11 cellular contexts compared by ENCODE assay signal in genomic region chr15:90557147-90557546, GRCh38. TPM values are rescaled to one million over a fixed set of nuclear protein-coding genes. Genes with fewer than 3 reads are reported as not detected.
DNase-seq lines count a peak whose midpoint lies in the region; ATAC-seq and TF ChIP-seq lines count a peak whose summit lies in the region.
"Had no signal": no experiment of that assay in that cellular context is flagged by ENCODE, and none has a peak within 500 bp of the region (broad histone marks: within the 10 kb centered on the region; RNA-seq: fewer than 3 reads in every experiment).

No MANE protein-coding gene starts in this region.

- H3K4me3 ChIP-seq in heart left ventricle (peak overlapping the region in 2 of 12 donors; percentile 13 to 14), uterus (no peak overlapping the region), HAP-1 (no peak overlapping the region)
- H3K4me3 ChIP-seq: PC-9 had no signal

- H3K4me1 Mint-ChIP-seq in brain (peaks cover 79% of the 10 kb centered on the region), natural killer cell (peaks cover 71 to 74% of the 10 kb centered on the region in 2 donors)

- DNase-seq in heart left ventricle, result no peak
- DNase-seq in Right ventricle myocardium inferior (ENCODE audit: missing footprints), result no peak
- no peak for DNase-seq in natural killer cell
- no peak for DNase-seq in uterus
- no peak for DNase-seq in NCI-H345 treated with DMSO at 0.1 percent for 48 hours (lab: John Stamatoyannopoulos, UW; ENCODE audit: unreplicated experiment)
- no peak for DNase-seq in HAP-1 (ENCODE audit: low spot score in 2 of 2)
- DNase-seq: DMS53; PC-9; stimulated activated CD4-positive, alpha-beta T cell treated with anti-CD3 and anti-CD28 coated beads, Interleukin-2, amount 100 ng/mL, for 24 hours had no signal

- H3K4me1 ChIP-seq in heart left ventricle, result peaks cover 8 to 93% (median 81%) of the 10 kb centered on the region in 12 donors
- H3K4me1 ChIP-seq in uterus, result peaks cover 15 to 16% of the 10 kb centered on the region in 2 donors
- no peaks in the 10 kb centered on the region for H3K4me1 ChIP-seq in HAP-1

- intact Hi-C loops in heart left ventricle (cut with DNase I) (loop anchor here in 1 of 10 donors (5.0 kb wide), 1 partner anchor 35 kb away; no protein-coding TSS in a partner anchor), Right ventricle myocardium inferior (cut with DNase I) (no loop called here), natural killer cell (cut with micrococcal nuclease) (no loop called here), uterus (cut with DNase I; ENCODE audit: low total_unique reads) (no loop called here)

- in situ Hi-C loops in HAP-1 (cut with MboI; ENCODE audit: low sequenced_read_pairs), result no loop called here

- TF ChIP-seq POLR2A in heart left ventricle (IDR thresholded peaks at IDR 0.05) (no peak), uterus (IDR thresholded peaks at IDR 0.05) (no peak)

- peak overlapping the region; percentile 35 to 94 (median 84) for H3K27ac Mint-ChIP-seq in brain
- peak overlapping the region; percentile 1 to 23 for H3K27ac Mint-ChIP-seq in natural killer cell

- H3K9me3 ChIP-seq in heart left ventricle (no peaks in the 10 kb centered on the region), uterus (no peaks in the 10 kb centered on the region), HAP-1 (no peaks in the 10 kb centered on the region)

- H3K36me3 Mint-ChIP-seq in brain, result peaks cover 25% of the 10 kb centered on the region
- H3K36me3 Mint-ChIP-seq in natural killer cell, result no peaks in the 10 kb centered on the region

- peak overlapping the region in 4 of 5 experiments; percentile 11 to 59 (median 27) for H3K4me3 Mint-ChIP-seq in brain
- H3K4me3 Mint-ChIP-seq in natural killer cell, result peak overlapping the region; percentile 21

- H3K27me3 ChIP-seq in heart left ventricle (no peaks in the 10 kb centered on the region), uterus (no peaks in the 10 kb centered on the region), HAP-1 (ENCODE audit: low read depth) (no peaks in the 10 kb centered on the region)

- WGBS in heart left ventricle, 4 donors, result 33 to 42% (median 39%) methylated on average over 7 of the region's 7 CpGs

- TF ChIP-seq CTCF in heart left ventricle (IDR thresholded peaks at IDR 0.05) (no peak), brain (conservative IDR thresholded peaks at IDR 0.05) (no peak), natural killer cell (IDR thresholded peaks at IDR 0.05) (no peak), uterus (IDR thresholded peaks at IDR 0.05) (no peak)

- H3K9me3 Mint-ChIP-seq in brain (peaks cover 0 to 7% (median 0%) of the 10 kb centered on the region in 5 experiments), natural killer cell (no peaks in the 10 kb centered on the region)

- no peak for ATAC-seq in heart left ventricle
- no peak for ATAC-seq in Right ventricle myocardium inferior
- no peak for ATAC-seq in natural killer cell
- no peak for ATAC-seq in GM19463 (IDR thresholded peaks at IDR 0.05; ENCODE audit: unreplicated experiment)

- H3K27ac ChIP-seq in heart left ventricle (peak overlapping the region; percentile 75 to 91 (median 84)), uterus (peak overlapping the region; percentile 77 to 83)
- H3K27ac ChIP-seq: PC-9 had no signal

- H3K36me3 ChIP-seq in heart left ventricle, result peaks cover 0 to 3% (median 0%) of the 10 kb centered on the region in 9 donors
- no peaks in the 10 kb centered on the region for H3K36me3 ChIP-seq in uterus
- no peaks in the 10 kb centered on the region for H3K36me3 ChIP-seq in HAP-1 (replicated peaks)

- no peaks in the 10 kb centered on the region for H3K27me3 Mint-ChIP-seq in brain
- H3K27me3 Mint-ChIP-seq in natural killer cell (ENCODE audit: low read depth in 2 of 2), result no peaks in the 10 kb centered on the region

RNA-seq across cellular contexts. Expression of gene CRTC3, which starts 27.4 kb away (rescaled TPM):
- total RNA-seq in heart left ventricle (10 to 100 TPM; 21.5 to 42.2 (median 26.8) TPM), Right ventricle myocardium inferior (25.8 TPM), natural killer cell (100 to 1,000 TPM in 1 of 3 donors, 10 to 100 TPM in 2; 68.8 to 101 (median 92.4) TPM), uterus (10 to 100 TPM; 18.4 to 89.4 (median 40.9) TPM)
- polyA plus RNA-seq in heart left ventricle (10 to 100 TPM; 12.0 to 22.6 TPM), brain (ENCODE audit: insufficient read depth, low read depth, low replicate concordance) (37.2 TPM)
